26 cellular contexts compared by ENCODE assay signal in genomic region chr11:87284306-87284705, GRCh38.
"Had no signal": no experiment of that assay in that cellular context is flagged by ENCODE, and none has a peak within 500 bp of the region (broad histone marks: within the 10 kb centered on the region; RNA-seq: fewer than 3 reads in every experiment).

No MANE protein-coding gene starts in this region.

- H3K4me3 ChIP-seq: colonic mucosa, gastroesophageal sphincter, lung, psoas muscle, right lobe of liver, spleen, thoracic aorta, transverse colon had no signal

- H3K4me1 ChIP-seq: colonic mucosa, spleen had no signal

- H3K36me3 ChIP-seq: colonic mucosa, gastroesophageal sphincter, neutrophil, right lobe of liver, spleen, thoracic aorta, transverse colon had no signal

- ATAC-seq: gastroesophageal sphincter; left colon; left ventricle myocardium superior; psoas muscle; right lobe of liver; stimulated activated memory B cell treated with anti-CD40 and anti-IgM and Interleukin-4, amounts not matched to agents 10 μg/mL and 1 μg/mL and 100 μg/mL, for 72 hours; stimulated activated naive CD8-positive, alpha-beta T cell treated with anti-CD3 and anti-CD28 coated beads, Interleukin-15, amount 100 ng/mL, for 72 hours had no signal

- H3K9me3 ChIP-seq: colonic mucosa, gastroesophageal sphincter, neutrophil, psoas muscle, right lobe of liver, thoracic aorta, transverse colon had no signal

- H3K27ac ChIP-seq: colonic mucosa, gastroesophageal sphincter, neutrophil, psoas muscle, right lobe of liver, spleen, transverse colon had no signal

- H3K27me3 ChIP-seq: colonic mucosa, gastroesophageal sphincter, neutrophil, right lobe of liver, spleen, transverse colon had no signal

- DNase-seq: colonic mucosa; dermis blood vessel endothelial cell; endodermal cell; erythroblast; glutamatergic neuron; immature natural killer cell; kidney; left colon; left ventricle myocardium superior; mesendoderm; naive B cell; psoas muscle; retina; right lobe of liver; spleen; stimulated activated CD4-positive, alpha-beta T cell treated with anti-CD3 and anti-CD28 coated beads, Interleukin-15, amount 100 ng/mL, for 24 hours; stimulated activated CD4-positive, alpha-beta T cell treated with anti-CD3 and anti-CD28 coated beads, Interleukin-1b, Interleukin-23, amount 100 ng/mL, for 48 hours; stimulated activated CD4-positive, alpha-beta T cell treated with anti-CD3 and anti-CD28 coated beads, Interleukin-4, amount 100 ng/mL, for 24 hours; stimulated activated naive CD8-positive, alpha-beta T cell treated with anti-CD3 and anti-CD28 coated beads, Interleukin-15, amount 100 ng/mL, for 72 hours; substantia nigra; transverse colon had no signal
